32 cellular contexts compared by ENCODE assay signal in the genomic region with DNA sequence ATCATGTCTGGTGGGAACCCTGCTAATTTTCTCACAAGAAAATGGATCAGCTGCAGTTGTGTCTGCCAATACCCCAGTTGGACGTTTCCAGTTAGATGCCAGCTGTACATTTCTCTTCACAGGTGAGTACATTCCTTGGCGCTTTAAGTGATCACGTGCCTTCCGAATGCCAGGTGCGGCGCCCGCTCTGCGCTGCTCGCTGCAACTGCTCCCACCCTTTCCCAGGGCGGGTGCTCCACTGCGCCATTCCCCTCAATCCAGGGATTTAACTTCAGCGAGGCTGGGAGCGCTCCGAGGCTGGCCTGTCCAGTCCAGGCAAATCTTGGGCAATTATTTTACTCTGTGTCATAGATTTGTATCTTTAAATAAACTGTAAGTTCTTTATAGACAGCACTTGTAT.
"Had no signal": no experiment of that assay in that cellular context is flagged by ENCODE, and none has a peak within 500 bp of the region (broad histone marks: within the 10 kb centered on the region; RNA-seq: fewer than 3 reads in every experiment).

No MANE protein-coding gene starts in this region.

- H3K4me3 ChIP-seq: body of pancreas, gastroesophageal sphincter, hepatocyte, psoas muscle, sigmoid colon, uterus had no signal

- H3K27me3 ChIP-seq: body of pancreas, gastroesophageal sphincter, hepatocyte, neutrophil, sigmoid colon, uterus had no signal

- H3K4me3 Mint-ChIP-seq: activated naive CD8-positive, alpha-beta T cell; nephron; stimulated activated memory B cell treated with anti-CD40 and anti-IgM and Interleukin-4, amounts not matched to agents 10 μg/mL and 1 μg/mL and 100 μg/mL, for 72 hours; stimulated activated naive CD8-positive, alpha-beta T cell treated with anti-CD3 and anti-CD28 coated beads, Interleukin-15, amount 100 ng/mL, for 72 hours; type B pancreatic cell had no signal

- H3K36me3 ChIP-seq: gastroesophageal sphincter, neutrophil, sigmoid colon, uterus, WERI-Rb-1 had no signal

- H3K27ac ChIP-seq: body of pancreas, gastroesophageal sphincter, hepatocyte, neutrophil, psoas muscle, sigmoid colon, uterus, WERI-Rb-1 had no signal

- FAIRE-seq: colon, endothelial cell of umbilical vein, keratinocyte, small intestine, TTC549 had no signal

- H3K4me1 Mint-ChIP-seq: stimulated activated memory B cell treated with anti-CD40 and anti-IgM and Interleukin-4, amounts not matched to agents 10 μg/mL and 1 μg/mL and 100 μg/mL, for 72 hours; stimulated activated naive CD8-positive, alpha-beta T cell treated with anti-CD3 and anti-CD28 coated beads, Interleukin-15, amount 100 ng/mL, for 72 hours had no signal

- ATAC-seq: activated CD4-positive, CD25-positive, alpha-beta regulatory T cell treated with anti-CD3 and anti-CD28 coated beads, Interleukin-2, amount 50 U/mL, for 24 hours; body of pancreas; gastroesophageal sphincter; left cardiac atrium; left ventricle myocardium superior; psoas muscle; stimulated activated memory B cell treated with anti-CD40 and anti-IgM and Interleukin-4, amounts not matched to agents 10 μg/mL and 1 μg/mL and 100 μg/mL, for 72 hours; stimulated activated naive CD8-positive, alpha-beta T cell treated with anti-CD3 and anti-CD28 coated beads, Interleukin-15, amount 100 ng/mL, for 72 hours had no signal

- H3K27ac Mint-ChIP-seq: activated naive CD8-positive, alpha-beta T cell; nephron; stimulated activated memory B cell treated with anti-CD40 and anti-IgM and Interleukin-4, amounts not matched to agents 10 μg/mL and 1 μg/mL and 100 μg/mL, for 72 hours; stimulated activated naive CD8-positive, alpha-beta T cell treated with anti-CD3 and anti-CD28 coated beads, Interleukin-15, amount 100 ng/mL, for 72 hours; type B pancreatic cell had no signal

- H3K36me3 Mint-ChIP-seq: activated naive CD8-positive, alpha-beta T cell; stimulated activated memory B cell treated with anti-CD40 and anti-IgM and Interleukin-4, amounts not matched to agents 10 μg/mL and 1 μg/mL and 100 μg/mL, for 72 hours; type B pancreatic cell had no signal

- H3K9me3 Mint-ChIP-seq: stimulated activated naive CD8-positive, alpha-beta T cell treated with anti-CD3 and anti-CD28 coated beads, Interleukin-15, amount 100 ng/mL, for 72 hours had no signal

- H3K9me3 ChIP-seq: body of pancreas, neutrophil, sigmoid colon, uterus had no signal

- H3K79me2 ChIP-seq: hepatocyte had no signal

- H2AFZ ChIP-seq: hepatocyte had no signal

- DNase-seq: activated CD4-positive, alpha-beta T cell treated with anti-CD3 and anti-CD28 coated beads for 48 hours; activated CD4-positive, alpha-beta T cell treated with anti-CD3 and anti-CD28 coated beads, Interleukin-2, amount 50 U/mL, for 48 hours; activated effector memory CD4-positive, alpha-beta T cell treated with Interleukin-2 at 50 U/mL for 16 hours; activated naive CD4-positive, alpha-beta T cell treated with Interleukin-2 at 50 U/mL for 16 hours; anterior cingulate cortex; body of pancreas; dermis blood vessel endothelial cell; effector memory CD4-positive, alpha-beta T cell; left cardiac atrium; left ventricle myocardium superior; psoas muscle; sigmoid colon; small intestine; stimulated activated CD4-positive, alpha-beta T cell treated with anti-CD3 and anti-CD28 coated beads, Interleukin-1b, Interleukin-23, amount 100 ng/mL, for 48 hours; stimulated activated CD4-positive, alpha-beta T cell treated with anti-CD3 and anti-CD28 coated beads, Interleukin-4, amount 100 ng/mL, for 4 hours; stimulated activated CD8-positive, alpha-beta memory T cell treated with anti-CD3 and anti-CD28 coated beads, Interleukin-4, amount 100 ng/mL, for 48 hours; stimulated activated naive CD8-positive, alpha-beta T cell treated with anti-CD3 and anti-CD28 coated beads, Interleukin-15, amount 100 ng/mL, for 72 hours; substantia nigra; uterus; WERI-Rb-1 had no signal

- H3K4me1 ChIP-seq: body of pancreas, uterus had no signal

- H3K4me2 ChIP-seq: hepatocyte had no signal
